Comparison of ENCODE assay signal across 7 cellular contexts in genomic region chr2:176817061-176817565, GRCh38.
A peak's percentile ranks its signal among the peaks of the same experiment; 100 is the strongest.
DNase-seq lines count a peak whose midpoint lies in the region; ATAC-seq, FAIRE-seq and TF ChIP-seq lines count a peak whose summit lies in the region.

No MANE protein-coding gene starts in this region.

- H3K27ac ChIP-seq in mesendoderm (ENCODE audit: low read depth, low read length) = no peak overlapping the region
- H3K27ac ChIP-seq in psoas muscle = no peak overlapping the region

- CTCF ChIA-PET in WTC11 (lab: Charles Lee) = interaction anchor here (0.6 to 6.1 kb wide), 15 partner anchors 12 to 643 kb away, joined by 3 to 117 read pairs (median 4); no protein-coding TSS in a partner anchor

- H3K56ac ChIP-seq in mesendoderm (ENCODE audit: low read length) = no peak overlapping the region

- no peak overlapping the region for H3K4me3 ChIP-seq in mesendoderm (ENCODE audit: low read length)
- no peak overlapping the region for H3K4me3 ChIP-seq in psoas muscle

- no peak overlapping the region for H4K8ac ChIP-seq in mesendoderm (ENCODE audit: low read depth, low read length)

- no peak overlapping the region for H3K4me2 ChIP-seq in mesendoderm (ENCODE audit: low read length)

- no peak overlapping the region for H3K18ac ChIP-seq in mesendoderm (ENCODE audit: low read length)

- POLR2A ChIA-PET in WTC11 (lab: Charles Lee) = interaction anchor here (0.8 kb wide), 1 partner anchor 331 kb away, joined by 4 read pairs; no protein-coding TSS in a partner anchor

- intact Hi-C loops in psoas muscle (cut with DNase I) = loop anchor here (5.0 to 10.0 kb wide), 3 partner anchors 132 to 165 kb away; no protein-coding TSS in a partner anchor

- TF ChIP-seq POLR2A in erythroblast (IDR thresholded peaks at IDR 0.05; ENCODE audit: low read length) = no peak

- no peak overlapping the region for H3K9ac ChIP-seq in mesendoderm (ENCODE audit: low read length)

- no peak for TF ChIP-seq CTCF in WTC11 (IDR thresholded peaks at IDR 0.05)
- no peak for TF ChIP-seq CTCF in psoas muscle (IDR thresholded peaks at IDR 0.05)

- no peaks in the 10 kb centered on the region for H3K79me2 ChIP-seq in mesendoderm (ENCODE audit: control insufficient read depth, insufficient read depth, low read length)

- H3K23ac ChIP-seq in mesendoderm (ENCODE audit: low read length) = no peak overlapping the region

- no peak overlapping the region for H2BK15ac ChIP-seq in mesendoderm (replicated peaks; ENCODE audit: low read depth)

- no CpG with 5 or more reads among the region's 7 CpGs for WGBS in mesendoderm (ENCODE audit: extremely low coverage, insufficient coverage, low lambda C conversion rate)
- 75 to 79% (median 78%) methylated on average over 7 of the region's 7 CpGs for WGBS in psoas muscle, 3 donors

- H3K36me3 Mint-ChIP-seq in WTC11 = no peaks in the 10 kb centered on the region

- H3K27me3 Mint-ChIP-seq in WTC11 (ENCODE audit: low read depth) = no peaks in the 10 kb centered on the region; the same call in 1 of the 2 replicates

- no peak overlapping the region for H4K5ac ChIP-seq in mesendoderm (ENCODE audit: low read length)

- no peak for FAIRE-seq in HTR-8/SVneo (lab: Jason Lieb, UNC)

- ATAC-seq in WTC11 = peak; percentile 86
- ATAC-seq in psoas muscle = no peak

- no peak overlapping the region for H3K4me3 Mint-ChIP-seq in WTC11

- H2BK120ac ChIP-seq in mesendoderm (ENCODE audit: low read depth, low read length) = no peak overlapping the region

- DNase-seq in ELF-1 (ENCODE audit: low read depth, low spot score) = peak; percentile 37
- peak; percentile 21 for DNase-seq in HTR-8/SVneo (ENCODE audit: insufficient read length, low spot score)
- DNase-seq in WTC11 (ENCODE audit: low spot score) = no peak
- DNase-seq in mesendoderm = peak; percentile 65
- no peak for DNase-seq in foreskin melanocyte
- DNase-seq in psoas muscle = no peak
- no peak for DNase-seq in erythroblast (lab: John Stamatoyannopoulos, UW)

- no peak overlapping the region for H3K4ac ChIP-seq in mesendoderm (ENCODE audit: low read depth, low read length)

- H3K27me3 ChIP-seq in mesendoderm (ENCODE audit: insufficient read depth, low read length, poor library complexity) (no peaks in the 10 kb centered on the region), psoas muscle (ENCODE audit: insufficient read depth in 3 of 3, low read length in 2 of 3) (no peaks in the 10 kb centered on the region)

- H3K9me3 Mint-ChIP-seq in WTC11 = no peaks in the 10 kb centered on the region

- H3K4me1 ChIP-seq in mesendoderm (ENCODE audit: control insufficient read depth, low read depth, low read length) = no peaks in the 10 kb centered on the region
- no peaks in the 10 kb centered on the region for H3K4me1 ChIP-seq in psoas muscle

- H2BK5ac ChIP-seq in mesendoderm (ENCODE audit: low read length) = no peak overlapping the region

- no peaks in the 10 kb centered on the region for H3K79me1 ChIP-seq in mesendoderm (ENCODE audit: low read length)

- H3K9me3 ChIP-seq in psoas muscle = no peaks in the 10 kb centered on the region

- H3K36me3 ChIP-seq in mesendoderm (ENCODE audit: control insufficient read depth, insufficient read depth, low read length) (no peaks in the 10 kb centered on the region), psoas muscle (ENCODE audit: insufficient read depth in 1 of 2, low read depth in 1 of 2) (no peaks in the 10 kb centered on the region)

- no peak overlapping the region; the same call in 1 of the 2 replicates for H3K27ac Mint-ChIP-seq in WTC11

- no peak overlapping the region for H2AK5ac ChIP-seq in mesendoderm (ENCODE audit: low read length)

- peaks cover 61% of the 10 kb centered on the region for H3K4me1 Mint-ChIP-seq in WTC11

TF ChIP-seq in WTC11, 78 proteins besides CTCF, POLR2A, EP300 and RAD21:
- TF ChIP-seq KAT7 (CRISPR knock-in tag; IDR thresholded peaks at IDR 0.05; ENCODE audit: borderline replicate concordance) = no peak
- no peak for TF ChIP-seq AFF4 (CRISPR knock-in tag; IDR thresholded peaks at IDR 0.05; ENCODE audit: borderline replicate concordance)
- TF ChIP-seq CREM (CRISPR knock-in tag; IDR thresholded peaks at IDR 0.05) = no peak
- no peak for TF ChIP-seq TEAD1 (CRISPR knock-in tag; IDR thresholded peaks at IDR 0.05)
- no peak for TF ChIP-seq SOX15 (CRISPR knock-in tag; IDR thresholded peaks at IDR 0.05)
- TF ChIP-seq NFATC4 (CRISPR knock-in tag; IDR thresholded peaks at IDR 0.05) = no peak
- TF ChIP-seq IRF1 (CRISPR knock-in tag; IDR thresholded peaks at IDR 0.05) = no peak
- no peak for TF ChIP-seq ELF4 (CRISPR knock-in tag; IDR thresholded peaks at IDR 0.05; ENCODE audit: low read depth)
- no peak for TF ChIP-seq USF2 (CRISPR knock-in tag; IDR thresholded peaks at IDR 0.05)
- no peak for TF ChIP-seq MLX (CRISPR knock-in tag; IDR thresholded peaks at IDR 0.05)
- TF ChIP-seq FOXJ3 (CRISPR knock-in tag; IDR thresholded peaks at IDR 0.05; ENCODE audit: borderline replicate concordance) = no peak
- no peak for TF ChIP-seq ZNF138 (CRISPR knock-in tag; conservative IDR thresholded peaks at IDR 0.05)
- no peak for TF ChIP-seq GABPB1 (CRISPR knock-in tag; IDR thresholded peaks at IDR 0.05)
- TF ChIP-seq ZNF263 (CRISPR knock-in tag; IDR thresholded peaks at IDR 0.05; ENCODE audit: low read depth) = no peak
- no peak for TF ChIP-seq ZBTB43 (CRISPR knock-in tag; IDR thresholded peaks at IDR 0.05)
- no peak for TF ChIP-seq E2F1 (CRISPR knock-in tag; IDR thresholded peaks at IDR 0.05)

Comparison
In these comparisons a context has a peak if more than half of its experiments do, and no peak if none do; other contexts are left out.
1. DNase-seq: peak in ELF-1 (single experiment), HTR-8/SVneo (single experiment) and mesendoderm (single experiment); none in WTC11 (single experiment), foreskin melanocyte (single experiment), psoas muscle (0 of 2) and erythroblast (0 of 2).